In the genomic region with DNA sequence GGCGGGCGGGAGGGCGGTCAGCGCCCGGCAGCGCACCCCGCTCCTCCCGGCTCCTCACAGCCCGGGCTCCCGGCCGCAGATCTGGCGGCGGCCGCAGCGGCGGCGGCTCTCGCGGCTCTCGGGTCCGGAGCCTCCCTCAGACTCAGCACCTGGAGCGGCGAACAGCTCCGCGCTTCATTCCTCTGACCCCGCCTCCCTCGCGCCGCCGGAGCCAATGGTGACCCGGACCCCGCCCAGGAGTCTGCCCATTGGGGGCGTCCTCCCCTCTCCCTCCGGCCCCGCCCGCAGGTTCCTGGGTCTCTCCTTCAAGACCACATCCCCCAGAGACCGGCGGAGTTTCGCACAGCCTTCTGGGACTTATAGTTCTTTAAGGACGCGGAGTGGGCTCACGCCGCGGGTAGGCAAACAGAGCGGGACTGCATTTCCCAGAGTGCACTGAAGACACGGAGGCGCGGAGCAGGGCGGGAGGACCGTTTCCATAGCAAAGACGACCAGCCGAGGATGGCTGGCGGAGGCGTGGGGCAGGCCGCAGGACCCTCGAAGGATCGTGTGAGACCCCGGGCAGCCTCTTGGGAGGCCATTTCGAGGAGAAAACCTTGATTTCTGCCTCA, we compare ENCODE assay signal across 8 cellular contexts. TPM values are rescaled to one million over a fixed set of nuclear protein-coding genes. Genes with fewer than 3 reads are reported as not detected.
DNase-seq lines count a peak whose midpoint lies in the region; ATAC-seq and TF ChIP-seq lines count a peak whose summit lies in the region.

A gene (minus strand): TSS at position 149 of the 611 bp plus-strand sequence. CDS start 76,327 bp downstream, outside the sequence.

- peaks cover 9% of the 10 kb centered on the region for H3K4me1 ChIP-seq in A673 (ENCODE audit: insufficient read depth, low read length, poor library complexity, severe bottlenecking)

- CTCF ChIA-PET in A673 (lab: Charles Lee), result no interaction called here

- no TSS peak for BruUV-seq in A673 (replicated peaks; lab: Mats Ljungman, UMichigan)

- peak within 1 kb of the TSS; percentile 68 to 83 (median 79) for H3K4me3 Mint-ChIP-seq in immature natural killer cell

- peak within 1 kb of the TSS; percentile 35 for H3K4me3 ChIP-seq in A673 (ENCODE audit: low read depth, low read length, poor library complexity, severe bottlenecking)
- H3K4me3 ChIP-seq in skin epidermis, result peak within 1 kb of the TSS; percentile 21 to 41 (median 36)

- DNase-seq in A673 (ENCODE audit: low spot score) (peak; percentile 100), NCI-H2227 treated with DMSO at 0.1 percent for 48 hours (lab: John Stamatoyannopoulos, UW) (peak; percentile 96), immature natural killer cell (peak; percentile 90 to 95 (median 95))
- peak; percentile 95 to 97 (median 96) for DNase-seq in activated CD4-positive, CD25-positive, alpha-beta regulatory T cell (lab: John Stamatoyannopoulos, UW)
- peak; percentile 98 for DNase-seq in central memory CD4-positive, alpha-beta T cell

- H3K36me3 ChIP-seq in A673 (ENCODE audit: insufficient read depth, low read length, poor library complexity, severe bottlenecking), result no peaks in the 10 kb centered on the region

- ATAC-seq in GM18873 (IDR thresholded peaks at IDR 0.05; ENCODE audit: low FRiP score, unreplicated experiment), result peak; percentile 77
- peak; percentile 89 for ATAC-seq in HG03139 (IDR thresholded peaks at IDR 0.05; ENCODE audit: unreplicated experiment)

- H3K4me1 Mint-ChIP-seq in immature natural killer cell, result peaks cover 13 to 19% of the 10 kb centered on the region in 2 donors

- H3K27me3 Mint-ChIP-seq in immature natural killer cell (ENCODE audit: low read depth in 3 of 3), result peaks cover 12 to 23% (median 14%) of the 10 kb centered on the region in 3 donors

- no peaks in the 10 kb centered on the region for H3K36me3 Mint-ChIP-seq in immature natural killer cell

- no peak for TF ChIP-seq CTCF in A673 (conservative IDR thresholded peaks at IDR 0.05; ENCODE audit: low read depth, low read length)

- H3K9me3 Mint-ChIP-seq in immature natural killer cell, result no peaks in the 10 kb centered on the region

- H3K27me3 ChIP-seq in A673 (replicated peaks; ENCODE audit: insufficient read depth, low read depth, low read length, poor library complexity), result peaks cover 24% of the 10 kb centered on the region

- H3K27ac Mint-ChIP-seq in immature natural killer cell, result peak within 1 kb of the TSS in 2 of 6 donors; percentile 31 to 46

- intact Hi-C loops in A673 (cut with micrococcal nuclease; ENCODE audit: unreplicated experiment), result loop anchor here (5.0 kb wide), 3 partner anchors 34 to 74 kb away; no protein-coding TSS in a partner anchor

- H3K27ac ChIP-seq in A673 (ENCODE audit: low read depth, low read length, poor library complexity, severe bottlenecking) (no peak within 1 kb of the TSS), skin epidermis (peak within 1 kb of the TSS in 2 of 21 experiments; percentile 9 to 17)

- POLR2A ChIA-PET in A673 (lab: Charles Lee; ENCODE audit: low non-redundant PET), result no interaction called here

- H3K9me3 ChIP-seq in A673 (ENCODE audit: low read depth, low read length, poor library complexity, severe bottlenecking), result no peaks in the 10 kb centered on the region

RNA-seq across cellular contexts. Expression of the gene that starts here (rescaled TPM):
- total RNA-seq in A673 (2021), result 0.17 and 0.70 TPM in 2 replicates
- 1 to 10 TPM; 4.2 to 9.8 (median 7.5) TPM for polyA plus RNA-seq in immature natural killer cell

Comparison
In these comparisons a context has a peak if more than half of its experiments do, and no peak if none do; other contexts are left out.
1. Peak in DNase-seq and H3K4me3 ChIP-seq in A673; RNA of the gene not detected or under 1 TPM.